Comparison of ENCODE assay signal across 24 cellular contexts in the genomic region with DNA sequence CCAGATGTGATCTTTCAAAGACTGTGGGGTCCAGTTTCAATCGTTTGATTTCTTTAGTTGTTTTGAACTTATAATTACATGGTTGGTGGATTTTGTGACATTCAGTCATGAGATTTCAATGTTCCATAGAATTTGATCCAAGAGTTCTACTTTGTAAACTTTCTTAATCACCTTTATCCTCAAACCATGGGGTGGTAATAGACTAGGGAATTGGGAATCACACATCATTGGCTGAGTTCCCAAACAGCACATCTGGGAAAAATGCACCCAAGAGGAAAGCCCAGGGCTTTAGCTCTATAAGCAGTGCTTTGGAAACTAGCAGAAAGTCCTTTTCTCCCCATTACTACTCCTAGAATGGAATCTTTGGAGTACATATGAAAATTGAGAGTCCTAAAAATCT.
DNase-seq lines count a peak whose midpoint lies in the region; ATAC-seq, FAIRE-seq and TF ChIP-seq lines count a peak whose summit lies in the region.
"Had no signal": no experiment of that assay in that cellular context is flagged by ENCODE, and none has a peak within 500 bp of the region (broad histone marks: within the 10 kb centered on the region; RNA-seq: fewer than 3 reads in every experiment).

No MANE protein-coding gene starts in this region.

- no peak for TF ChIP-seq CTCF in MCF 10A (IDR thresholded peaks at IDR 0.05; ENCODE audit: unreplicated experiment)
- no peak for TF ChIP-seq CTCF in breast epithelium (IDR thresholded peaks at IDR 0.05)
- TF ChIP-seq CTCF in astrocyte (IDR thresholded peaks at IDR 0.05; ENCODE audit: insufficient read depth, low read depth, low read length), result no peak
- no peak for TF ChIP-seq CTCF in fibroblast of pulmonary artery (IDR thresholded peaks at IDR 0.05; ENCODE audit: low read length, missing control alignments)
- no peak for TF ChIP-seq CTCF in ovary (IDR thresholded peaks at IDR 0.05)

- no peaks in the 10 kb centered on the region for H3K36me3 ChIP-seq in breast epithelium
- no peaks in the 10 kb centered on the region for H3K36me3 ChIP-seq in astrocyte (ENCODE audit: insufficient read depth, low read length)
- no peaks in the 10 kb centered on the region for H3K36me3 ChIP-seq in ovary
- H3K36me3 ChIP-seq: upper lobe of right lung had no signal

- DNase-seq in MCF 10A (ENCODE audit: unreplicated experiment), result peak; percentile 24
- DNase-seq in breast epithelium (ENCODE audit: low spot score in 2 of 2), result no peak
- DNase-seq in astrocyte (ENCODE audit: low read depth), result peak; percentile 7
- DNase-seq in fibroblast of pulmonary artery (ENCODE audit: low read depth), result peak; percentile 64
- no peak for DNase-seq in ovary
- DNase-seq in hypothalamus (lab: John Stamatoyannopoulos, UW), result no peak
- no peak for DNase-seq in sciatic nerve (ENCODE audit: low spot score)
- DNase-seq in NCI-H748 treated with DMSO at 0.1 percent for 48 hours (lab: John Stamatoyannopoulos, UW), result no peak
- DNase-seq: activated CD4-positive, alpha-beta T cell treated with anti-CD3 and anti-CD28 coated beads for 4 hours; activated CD8-positive, alpha-beta memory T cell treated with anti-CD3 and anti-CD28 coated beads, Interleukin-2, amount 10 ng/mL, durations not matched to agents 7 days and 5 days; activated naive CD8-positive, alpha-beta T cell treated with anti-CD3 and anti-CD28 coated beads, Interleukin-2, amount 50 U/mL, for 24 hours; HFFc6; KBM-7; naive B cell; NCI-H1092 treated with DMSO at 0.1 percent for 48 hours; NCI-H526; stimulated activated CD4-positive, alpha-beta T cell treated with anti-CD3 and anti-CD28 coated beads, Interleukin-1b, Interleukin-23, amount 100 ng/mL, for 48 hours; stimulated activated naive CD4-positive, alpha-beta T cell treated with Interleukin-2 at 50 U/mL for 16 hours; upper lobe of right lung had no signal

- H3K79me2 ChIP-seq in astrocyte (ENCODE audit: insufficient read depth, low read length), result no peaks in the 10 kb centered on the region

- no peak overlapping the region for H3K4me2 ChIP-seq in astrocyte (ENCODE audit: low read length)

- no peak for TF ChIP-seq POLR2A in breast epithelium (IDR thresholded peaks at IDR 0.05)
- no peak for TF ChIP-seq POLR2A in ovary (IDR thresholded peaks at IDR 0.05)

- POLR2A ChIA-PET in MCF 10A (lab: Yijun Ruan, JAX), result no interaction called here

- no peak for TF ChIP-seq EP300 in ovary (IDR thresholded peaks at IDR 0.05)

- H3K9me3 ChIP-seq in breast epithelium, result no peaks in the 10 kb centered on the region
- H3K9me3 ChIP-seq in astrocyte (ENCODE audit: insufficient read depth, low read depth, low read length), result no peaks in the 10 kb centered on the region
- no peaks in the 10 kb centered on the region for H3K9me3 ChIP-seq in ovary
- H3K9me3 ChIP-seq: upper lobe of right lung had no signal

- H3K4me3 ChIP-seq in breast epithelium (no peak overlapping the region), astrocyte (ENCODE audit: insufficient read depth, low read depth, low read length) (no peak overlapping the region), fibroblast of pulmonary artery (replicated peaks; ENCODE audit: low read depth, low read length) (no peak overlapping the region), ovary (no peak overlapping the region)
- H3K4me3 ChIP-seq: upper lobe of right lung had no signal

- WGBS in ovary, 3 donors, result 46 to 55% (median 51%) methylated on average over 1 of the region's 1 CpG

- no peaks in the 10 kb centered on the region for H3K4me1 ChIP-seq in breast epithelium
- H3K4me1 ChIP-seq in astrocyte (ENCODE audit: insufficient read depth, low read length), result no peaks in the 10 kb centered on the region
- H3K4me1 ChIP-seq in ovary (ENCODE audit: insufficient read depth), result no peaks in the 10 kb centered on the region
- H3K4me1 ChIP-seq: upper lobe of right lung had no signal

- intact Hi-C loops in MCF 10A (cut with micrococcal nuclease) (no loop called here), breast epithelium (cut with DNase I; ENCODE audit: low total_unique reads) (no loop called here), ovary (cut with DNase I) (no loop called here), sciatic nerve (cut with DNase I) (no loop called here)

- H3K36me3 Mint-ChIP-seq in MCF 10A (ENCODE audit: insufficient read depth, unreplicated experiment) (no peaks in the 10 kb centered on the region), astrocyte (ENCODE audit: low read depth, unreplicated experiment) (no peaks in the 10 kb centered on the region)
- H3K36me3 Mint-ChIP-seq: activated CD8-positive, alpha-beta memory T cell treated with anti-CD3 and anti-CD28 coated beads, Interleukin-2, amount 10 ng/mL, durations not matched to agents 7 days and 5 days; naive B cell had no signal

- H3K27ac ChIP-seq in breast epithelium, result no peak overlapping the region
- no peak overlapping the region for H3K27ac ChIP-seq in astrocyte (ENCODE audit: low read depth, low read length)
- H3K27ac ChIP-seq in ovary, result no peak overlapping the region
- H3K27ac ChIP-seq: 22Rv1, C4-2B, upper lobe of right lung had no signal

- no peaks in the 10 kb centered on the region for H3K27me3 ChIP-seq in breast epithelium
- no peaks in the 10 kb centered on the region for H3K27me3 ChIP-seq in astrocyte (ENCODE audit: insufficient read depth, low read length)
- H3K27me3 ChIP-seq in ovary, result no peaks in the 10 kb centered on the region
- H3K27me3 ChIP-seq: upper lobe of right lung had no signal

- H3K4me3 Mint-ChIP-seq in MCF 10A (ENCODE audit: unreplicated experiment) (no peak overlapping the region), astrocyte (ENCODE audit: unreplicated experiment) (no peak overlapping the region)
- H3K4me3 Mint-ChIP-seq: activated CD8-positive, alpha-beta memory T cell treated with anti-CD3 and anti-CD28 coated beads, Interleukin-2, amount 10 ng/mL, durations not matched to agents 7 days and 5 days; activated naive CD8-positive, alpha-beta T cell treated with anti-CD3 and anti-CD28 coated beads, Interleukin-2, amount 50 U/mL, for 24 hours; activated T-helper 17 cell treated with anti-CD3 and anti-CD28 coated beads, Interleukin-2, amount 50 U/mL, for 72 hours; HFFc6; naive B cell had no signal

- H3K27me3 Mint-ChIP-seq in MCF 10A (ENCODE audit: insufficient read depth, unreplicated experiment) (no peaks in the 10 kb centered on the region), astrocyte (ENCODE audit: low read depth, unreplicated experiment) (no peaks in the 10 kb centered on the region)
- H3K27me3 Mint-ChIP-seq: activated naive CD8-positive, alpha-beta T cell treated with anti-CD3 and anti-CD28 coated beads, Interleukin-2, amount 50 U/mL, for 24 hours; activated T-helper 17 cell treated with anti-CD3 and anti-CD28 coated beads, Interleukin-2, amount 50 U/mL, for 72 hours had no signal

- no peak for FAIRE-seq in astrocyte (lab: Jason Lieb, UNC)
- FAIRE-seq: GM12891 had no signal

- BruUV-seq in MCF 10A (replicated peaks; lab: Mats Ljungman, UMichigan), result no TSS peak

- H3K27ac Mint-ChIP-seq in MCF 10A (ENCODE audit: low read depth, unreplicated experiment) (no peak overlapping the region), astrocyte (ENCODE audit: unreplicated experiment) (no peak overlapping the region)
- H3K27ac Mint-ChIP-seq: activated CD8-positive, alpha-beta memory T cell treated with anti-CD3 and anti-CD28 coated beads, Interleukin-2, amount 10 ng/mL, durations not matched to agents 7 days and 5 days; activated naive CD8-positive, alpha-beta T cell treated with anti-CD3 and anti-CD28 coated beads, Interleukin-2, amount 50 U/mL, for 24 hours; activated T-helper 17 cell treated with anti-CD3 and anti-CD28 coated beads, Interleukin-2, amount 50 U/mL, for 72 hours; HFFc6; naive B cell had no signal

- H3K4me1 Mint-ChIP-seq in MCF 10A (ENCODE audit: insufficient read depth, unreplicated experiment), result peaks cover under 1% of the 10 kb centered on the region
- no peaks in the 10 kb centered on the region for H3K4me1 Mint-ChIP-seq in astrocyte (ENCODE audit: low read depth, unreplicated experiment)
- H3K4me1 Mint-ChIP-seq: activated CD8-positive, alpha-beta memory T cell treated with anti-CD3 and anti-CD28 coated beads, Interleukin-2, amount 10 ng/mL, durations not matched to agents 7 days and 5 days; activated naive CD8-positive, alpha-beta T cell treated with anti-CD3 and anti-CD28 coated beads, Interleukin-2, amount 50 U/mL, for 24 hours; activated T-helper 17 cell treated with anti-CD3 and anti-CD28 coated beads, Interleukin-2, amount 50 U/mL, for 72 hours; naive B cell had no signal

- H2AFZ ChIP-seq in astrocyte (ENCODE audit: low read depth, low read length), result no peak overlapping the region

- CTCF ChIA-PET in MCF 10A (lab: Yijun Ruan, JAX), result no interaction called here

- no peak for ATAC-seq in sciatic nerve
- ATAC-seq: activated CD8-positive, alpha-beta memory T cell treated with anti-CD3 and anti-CD28 coated beads, Interleukin-2, amount 10 ng/mL, durations not matched to agents 7 days and 5 days; activated naive CD8-positive, alpha-beta T cell treated with anti-CD3 and anti-CD28 coated beads, Interleukin-2, amount 50 U/mL, for 24 hours; activated T-helper 17 cell treated with anti-CD3 and anti-CD28 coated beads, Interleukin-2, amount 50 U/mL, for 72 hours; esophagus mucosa; upper lobe of right lung had no signal

- no peak overlapping the region for H3K9ac ChIP-seq in astrocyte (ENCODE audit: low read length)

- H4K20me1 ChIP-seq in astrocyte (ENCODE audit: insufficient read depth, low read length), result no peaks in the 10 kb centered on the region

- H3K9me3 Mint-ChIP-seq in MCF 10A (ENCODE audit: unreplicated experiment), result peaks cover 21% of the 10 kb centered on the region
- peaks cover 4% of the 10 kb centered on the region for H3K9me3 Mint-ChIP-seq in astrocyte (ENCODE audit: unreplicated experiment)
- H3K9me3 Mint-ChIP-seq: activated naive CD8-positive, alpha-beta T cell treated with anti-CD3 and anti-CD28 coated beads, Interleukin-2, amount 50 U/mL, for 24 hours; activated T-helper 17 cell treated with anti-CD3 and anti-CD28 coated beads, Interleukin-2, amount 50 U/mL, for 72 hours; HFFc6 had no signal

Comparison
In these comparisons a context has a peak if more than half of its experiments do, and no peak if none do; other contexts are left out.
1. DNase-seq: peak in MCF 10A (single experiment), astrocyte (single experiment) and fibroblast of pulmonary artery (single experiment); none in breast epithelium (0 of 2), ovary (0 of 5), hypothalamus (0 of 51), sciatic nerve (single experiment) and NCI-H748 treated with DMSO at 0.1 percent for 48 hours (single experiment).